17 cellular contexts compared by ENCODE assay signal in genomic region chr5:132641841-132642240, GRCh38. TPM values are rescaled to one million over a fixed set of nuclear protein-coding genes. Genes with fewer than 3 reads are reported as not detected.
DNase-seq lines count a peak whose midpoint lies in the region; ATAC-seq lines count a peak whose summit lies in the region.
"Had no signal": no experiment of that assay in that cellular context is flagged by ENCODE, and none has a peak within 500 bp of the region (broad histone marks: within the 10 kb centered on the region; RNA-seq: fewer than 3 reads in every experiment).

No MANE protein-coding gene starts in this region.

- peaks cover 27% of the 10 kb centered on the region for H3K4me1 Mint-ChIP-seq in activated naive CD4-positive, alpha-beta T cell treated with anti-CD3 and anti-CD28 coated beads for 36 hours (ENCODE audit: low read depth)
- H3K4me1 Mint-ChIP-seq in T-helper 2 cell treated with Interferon-gamma antibody and Interleukin-4, amounts not matched to agents 5 μg/mL and 100 μg/mL, for 36 hours (ENCODE audit: low read depth): peaks cover 56% of the 10 kb centered on the region
- peaks cover 52% of the 10 kb centered on the region for H3K4me1 Mint-ChIP-seq in activated naive CD8-positive, alpha-beta T cell treated with anti-CD3 and anti-CD28 coated beads for 36 hours
- H3K4me1 Mint-ChIP-seq in stimulated activated naive CD8-positive, alpha-beta T cell treated with anti-CD3 and anti-CD28 coated beads, Interleukin-15, amount 100 ng/mL, for 72 hours: peaks cover 72% of the 10 kb centered on the region

- CTCF ChIA-PET in activated naive CD4-positive, alpha-beta T cell treated with anti-CD3 and anti-CD28 coated beads for 36 hours (lab: Charles Lee): interaction anchor here (0.6 to 2.2 kb wide), 5 partner anchors 11 to 238 kb away, joined by 3 to 9 read pairs (median 4); no protein-coding TSS in a partner anchor

- no peaks in the 10 kb centered on the region for H3K9me3 Mint-ChIP-seq in activated naive CD4-positive, alpha-beta T cell treated with anti-CD3 and anti-CD28 coated beads for 36 hours
- H3K9me3 Mint-ChIP-seq in T-helper 2 cell treated with Interferon-gamma antibody and Interleukin-4, amounts not matched to agents 5 μg/mL and 100 μg/mL, for 36 hours: no peaks in the 10 kb centered on the region
- no peaks in the 10 kb centered on the region for H3K9me3 Mint-ChIP-seq in activated naive CD8-positive, alpha-beta T cell treated with anti-CD3 and anti-CD28 coated beads for 36 hours
- H3K9me3 Mint-ChIP-seq in stimulated activated naive CD8-positive, alpha-beta T cell treated with anti-CD3 and anti-CD28 coated beads, Interleukin-15, amount 100 ng/mL, for 72 hours: no peaks in the 10 kb centered on the region
- H3K9me3 Mint-ChIP-seq: CD4-positive, CD25-positive, alpha-beta regulatory T cell; GM23338; IgD-negative memory B cell had no signal

- peaks cover 53% of the 10 kb centered on the region for H3K36me3 Mint-ChIP-seq in activated naive CD4-positive, alpha-beta T cell treated with anti-CD3 and anti-CD28 coated beads for 36 hours (ENCODE audit: low read depth)
- H3K36me3 Mint-ChIP-seq in T-helper 2 cell treated with Interferon-gamma antibody and Interleukin-4, amounts not matched to agents 5 μg/mL and 100 μg/mL, for 36 hours (ENCODE audit: low read depth): peaks cover 71% of the 10 kb centered on the region
- peaks cover 59% of the 10 kb centered on the region for H3K36me3 Mint-ChIP-seq in activated naive CD8-positive, alpha-beta T cell treated with anti-CD3 and anti-CD28 coated beads for 36 hours

- H3K27ac Mint-ChIP-seq in activated naive CD4-positive, alpha-beta T cell treated with anti-CD3 and anti-CD28 coated beads for 36 hours: peak overlapping the region; percentile 18
- peak overlapping the region; percentile 54 for H3K27ac Mint-ChIP-seq in T-helper 2 cell treated with Interferon-gamma antibody and Interleukin-4, amounts not matched to agents 5 μg/mL and 100 μg/mL, for 36 hours
- peak overlapping the region; percentile 92 for H3K27ac Mint-ChIP-seq in activated naive CD8-positive, alpha-beta T cell treated with anti-CD3 and anti-CD28 coated beads for 36 hours
- H3K27ac Mint-ChIP-seq in stimulated activated naive CD8-positive, alpha-beta T cell treated with anti-CD3 and anti-CD28 coated beads, Interleukin-15, amount 100 ng/mL, for 72 hours: peak overlapping the region in 1 of 2 donors; percentile 92
- H3K27ac Mint-ChIP-seq: GM23338 had no signal

- DNase-seq in activated naive CD4-positive, alpha-beta T cell treated with anti-CD3 and anti-CD28 coated beads for 36 hours: peak; percentile 46
- no peak for DNase-seq in activated naive CD4-positive, alpha-beta T cell treated with Interleukin-2 at 50 U/mL for 16 hours
- DNase-seq in T-helper 2 cell treated with Interferon-gamma antibody and Interleukin-4, amounts not matched to agents 5 μg/mL and 100 μg/mL, for 36 hours (ENCODE audit: low spot score): no peak
- no peak for DNase-seq in activated naive CD8-positive, alpha-beta T cell treated with anti-CD3 and anti-CD28 coated beads for 36 hours
- DNase-seq in stimulated activated naive CD8-positive, alpha-beta T cell treated with anti-CD3 and anti-CD28 coated beads, Interleukin-15, amount 100 ng/mL, for 72 hours: no peak
- DNase-seq in SK-N-DZ (ENCODE audit: low spot score) (no peak), anterior cingulate cortex (lab: John Stamatoyannopoulos, UW) (no peak)
- DNase-seq: ACHN; Calu3; CD4-positive, CD25-positive, alpha-beta regulatory T cell; NCI-H1436; NCI-H2081; NCI-H524; Peyer's patch had no signal

- peak; percentile 29 for ATAC-seq in stimulated activated naive CD8-positive, alpha-beta T cell treated with anti-CD3 and anti-CD28 coated beads, Interleukin-15, amount 100 ng/mL, for 72 hours
- ATAC-seq: GM23338 had no signal

- H3K27me3 Mint-ChIP-seq in activated naive CD4-positive, alpha-beta T cell treated with anti-CD3 and anti-CD28 coated beads for 36 hours (ENCODE audit: low read depth): no peaks in the 10 kb centered on the region
- H3K27me3 Mint-ChIP-seq in T-helper 2 cell treated with Interferon-gamma antibody and Interleukin-4, amounts not matched to agents 5 μg/mL and 100 μg/mL, for 36 hours (ENCODE audit: low read depth): no peaks in the 10 kb centered on the region
- H3K27me3 Mint-ChIP-seq in activated naive CD8-positive, alpha-beta T cell treated with anti-CD3 and anti-CD28 coated beads for 36 hours: no peaks in the 10 kb centered on the region
- H3K27me3 Mint-ChIP-seq in stimulated activated naive CD8-positive, alpha-beta T cell treated with anti-CD3 and anti-CD28 coated beads, Interleukin-15, amount 100 ng/mL, for 72 hours: no peaks in the 10 kb centered on the region
- H3K27me3 Mint-ChIP-seq: CD4-positive, CD25-positive, alpha-beta regulatory T cell; IgD-negative memory B cell had no signal

- intact Hi-C loops in activated naive CD4-positive, alpha-beta T cell treated with anti-CD3 and anti-CD28 coated beads for 36 hours (cut with micrococcal nuclease): loop anchor here (1.0 to 5.0 kb wide), 5 partner anchors 19 to 545 kb away; partner anchors contain the start of gene KIF3A

- H3K4me3 Mint-ChIP-seq in activated naive CD4-positive, alpha-beta T cell treated with anti-CD3 and anti-CD28 coated beads for 36 hours: no peak overlapping the region
- no peak overlapping the region for H3K4me3 Mint-ChIP-seq in T-helper 2 cell treated with Interferon-gamma antibody and Interleukin-4, amounts not matched to agents 5 μg/mL and 100 μg/mL, for 36 hours
- H3K4me3 Mint-ChIP-seq in activated naive CD8-positive, alpha-beta T cell treated with anti-CD3 and anti-CD28 coated beads for 36 hours: peak overlapping the region; percentile 54
- peak overlapping the region; percentile 60 to 72 for H3K4me3 Mint-ChIP-seq in stimulated activated naive CD8-positive, alpha-beta T cell treated with anti-CD3 and anti-CD28 coated beads, Interleukin-15, amount 100 ng/mL, for 72 hours
- H3K4me3 Mint-ChIP-seq: CD4-positive, CD25-positive, alpha-beta regulatory T cell; GM23338; IgD-negative memory B cell had no signal

RNA-seq across cellular contexts. Expression of gene IL13, which starts 16.1 kb away (rescaled TPM):
- under 1 TPM; 0.24 to 0.49 TPM for total RNA-seq in activated naive CD4-positive, alpha-beta T cell treated with anti-CD3 and anti-CD28 coated beads for 36 hours
- total RNA-seq in activated naive CD8-positive, alpha-beta T cell treated with anti-CD3 and anti-CD28 coated beads for 36 hours: under 1 TPM; 0.44 to 0.72 TPM
- not detected in 2 replicates for polyA plus RNA-seq in SK-N-DZ (2014; cell fraction: cytosol; rRNA removed)
- not detected in 2 replicates for polyA plus RNA-seq in SK-N-DZ (2014; cell fraction: nucleus; rRNA removed)
- total RNA-seq: Calu3, GM23338, HT1080, Peyer's patch had no signal
- polyA plus RNA-seq: CD4-positive, CD25-positive, alpha-beta regulatory T cell; GM23338; IgD-negative memory B cell had no signal

RNA-seq across cellular contexts. Expression of gene IL4, which starts 31.9 kb away (rescaled TPM):
- total RNA-seq in activated naive CD4-positive, alpha-beta T cell treated with anti-CD3 and anti-CD28 coated beads for 36 hours: not detected
- total RNA-seq in activated naive CD8-positive, alpha-beta T cell treated with anti-CD3 and anti-CD28 coated beads for 36 hours: not detected
- polyA plus RNA-seq in SK-N-DZ (2014; cell fraction: cytosol; rRNA removed): not detected in 2 replicates
- not detected in 2 replicates for polyA plus RNA-seq in SK-N-DZ (2014; cell fraction: nucleus; rRNA removed)
- total RNA-seq: Calu3, GM23338, HT1080, Peyer's patch had no signal
- polyA plus RNA-seq: GM23338, IgD-negative memory B cell had no signal

Comparison
In these comparisons a context has a peak if more than half of its experiments do, and no peak if none do; other contexts are left out.
1. H3K4me3 Mint-ChIP-seq: peak in activated naive CD8-positive, alpha-beta T cell treated with anti-CD3 and anti-CD28 coated beads for 36 hours (single experiment) and stimulated activated naive CD8-positive, alpha-beta T cell treated with anti-CD3 and anti-CD28 coated beads, Interleukin-15, amount 100 ng/mL, for 72 hours (2 of 2); none in activated naive CD4-positive, alpha-beta T cell treated with anti-CD3 and anti-CD28 coated beads for 36 hours (single experiment) and T-helper 2 cell treated with Interferon-gamma antibody and Interleukin-4, amounts not matched to agents 5 μg/mL and 100 μg/mL, for 36 hours (single experiment).